8 cellular contexts compared by ENCODE assay signal in genomic region chr9:99221266-99221622, GRCh38. TPM values are rescaled to one million over a fixed set of nuclear protein-coding genes. Genes with fewer than 3 reads are reported as not detected.
DNase-seq lines count a peak whose midpoint lies in the region; ATAC-seq and TF ChIP-seq lines count a peak whose summit lies in the region.

No MANE protein-coding gene starts in this region.

- H3K27ac Mint-ChIP-seq in activated T-cell treated with anti-CD3 and anti-CD28 coated beads, Interleukin-2, amount 50 U/mL, for 72 hours, result peak overlapping the region; percentile 89
- peak overlapping the region; percentile 75 for H3K27ac Mint-ChIP-seq in activated B cell treated with CpG ODN at 0.5 μM for 24 hours

- no peak for DNase-seq in activated T-cell treated with anti-CD3 and anti-CD28 coated beads, Interleukin-2, amount 50 U/mL, for 72 hours
- DNase-seq in activated T-cell treated with anti-CD3 and anti-CD28 coated beads, Interleukin-2, amount 50 U/mL, for 1 hour, result no peak
- DNase-seq in activated B cell treated with CpG ODN at 0.5 μM for 24 hours (no peak), retina (no peak), SHP77 treated with DMSO at 0.1 percent for 48 hours (lab: John Stamatoyannopoulos, UW) (no peak), activated gamma-delta T cell (lab: John Stamatoyannopoulos, UW) (no peak)

- no peaks in the 10 kb centered on the region for H3K9me3 ChIP-seq in subcutaneous abdominal adipose tissue (ENCODE audit: control insufficient read depth in 5 of 5, low read length in 5 of 5)

- H3K9ac ChIP-seq in subcutaneous abdominal adipose tissue (ENCODE audit: low read length in 5 of 5), result peak overlapping the region; percentile 70 to 100 (median 99)

- TF ChIP-seq CTCF in activated B cell treated with CpG ODN at 0.5 μM for 24 hours (IDR thresholded peaks at IDR 0.05), result no peak

- peaks cover 69% of the 10 kb centered on the region for H3K4me1 Mint-ChIP-seq in activated T-cell treated with anti-CD3 and anti-CD28 coated beads, Interleukin-2, amount 50 U/mL, for 72 hours (ENCODE audit: low read depth)
- peaks cover 71% of the 10 kb centered on the region for H3K4me1 Mint-ChIP-seq in activated B cell treated with CpG ODN at 0.5 μM for 24 hours

- intact Hi-C loops in activated B cell treated with CpG ODN at 0.5 μM for 24 hours (cut with micrococcal nuclease), result loop anchor here (1.0 to 5.0 kb wide), 3 partner anchors 8 to 374 kb away; partner anchors contain the start of gene TGFBR1

- H3K9me3 Mint-ChIP-seq in activated T-cell treated with anti-CD3 and anti-CD28 coated beads, Interleukin-2, amount 50 U/mL, for 72 hours, result no peaks in the 10 kb centered on the region
- no peaks in the 10 kb centered on the region for H3K9me3 Mint-ChIP-seq in activated B cell treated with CpG ODN at 0.5 μM for 24 hours

- H3K4me3 ChIP-seq in iPS-11a (ENCODE audit: low read depth, low read length), result peak overlapping the region; percentile 97
- H3K4me3 ChIP-seq in subcutaneous abdominal adipose tissue (ENCODE audit: low read depth in 1 of 5, low read length in 5 of 5), result peak overlapping the region; percentile 83 to 99 (median 95)

- CTCF ChIA-PET in activated B cell treated with CpG ODN at 0.5 μM for 24 hours (lab: Charles Lee), result interaction anchor here (1.3 to 6.0 kb wide), 6 partner anchors 12 to 790 kb away, joined by 3 to 40 read pairs (median 14); no protein-coding TSS in a partner anchor

- H3K4me3 Mint-ChIP-seq in activated T-cell treated with anti-CD3 and anti-CD28 coated beads, Interleukin-2, amount 50 U/mL, for 72 hours, result peak overlapping the region; percentile 86 to 97
- H3K4me3 Mint-ChIP-seq in activated B cell treated with CpG ODN at 0.5 μM for 24 hours, result peak overlapping the region; percentile 97

- ATAC-seq in activated T-cell treated with anti-CD3 and anti-CD28 coated beads, Interleukin-2, amount 50 U/mL, for 72 hours (replicated peaks in 1 of 2), result no peak
- ATAC-seq in activated B cell treated with CpG ODN at 0.5 μM for 24 hours (ENCODE audit: low read depth), result no peak

- H3K36me3 ChIP-seq in subcutaneous abdominal adipose tissue (ENCODE audit: control insufficient read depth in 5 of 5, insufficient read depth in 5 of 5, low read length in 5 of 5), result peaks cover 0 to 22% (median 15%) of the 10 kb centered on the region in 5 donors

- peaks cover 2 to 56% (median 51%) of the 10 kb centered on the region in 5 donors for H3K4me1 ChIP-seq in subcutaneous abdominal adipose tissue (ENCODE audit: control insufficient read depth in 5 of 5, insufficient read depth in 5 of 5, low read length in 5 of 5)

- POLR2A ChIA-PET in activated B cell treated with CpG ODN at 0.5 μM for 24 hours (lab: Charles Lee), result interaction anchor here (0.6 to 7.1 kb wide), 24 partner anchors 8 to 863 kb away, joined by 3 to 191 read pairs (median 9); partner anchors contain the start of gene NR4A3

- no peaks in the 10 kb centered on the region for H3K27me3 ChIP-seq in subcutaneous abdominal adipose tissue (ENCODE audit: control insufficient read depth in 5 of 5, insufficient read depth in 4 of 5, low read length in 5 of 5)

- peaks cover 13 to 30% of the 10 kb centered on the region in 2 donors for H3K36me3 Mint-ChIP-seq in activated T-cell treated with anti-CD3 and anti-CD28 coated beads, Interleukin-2, amount 50 U/mL, for 72 hours (ENCODE audit: insufficient read depth in 2 of 2)
- peaks cover 84% of the 10 kb centered on the region for H3K36me3 Mint-ChIP-seq in activated B cell treated with CpG ODN at 0.5 μM for 24 hours (ENCODE audit: low read depth)

- H3K27me3 Mint-ChIP-seq in activated T-cell treated with anti-CD3 and anti-CD28 coated beads, Interleukin-2, amount 50 U/mL, for 72 hours (ENCODE audit: low read depth), result no peaks in the 10 kb centered on the region
- H3K27me3 Mint-ChIP-seq in activated B cell treated with CpG ODN at 0.5 μM for 24 hours, result no peaks in the 10 kb centered on the region

- H3K27ac ChIP-seq in subcutaneous abdominal adipose tissue (ENCODE audit: low read depth, low read length), result peak overlapping the region; percentile 99

RNA-seq across cellular contexts. Expression of gene ALG2, which starts 0.5 kb away (rescaled TPM):
- total RNA-seq in activated T-cell treated with anti-CD3 and anti-CD28 coated beads, Interleukin-2, amount 50 U/mL, for 72 hours, result 10 to 100 TPM; 28.7 to 35.2 TPM
- 51.9 and 54.4 TPM in 2 replicates for total RNA-seq in activated B cell treated with CpG ODN at 0.5 μM for 24 hours

RNA-seq across cellular contexts. Expression of gene SEC61B, which starts 0.8 kb away (rescaled TPM):
- 100 to 1,000 TPM in 1 of 2 donors, 10 to 100 TPM in 1; 96.2 to 121 TPM for total RNA-seq in activated T-cell treated with anti-CD3 and anti-CD28 coated beads, Interleukin-2, amount 50 U/mL, for 72 hours
- 200 and 243 TPM in 2 replicates for total RNA-seq in activated B cell treated with CpG ODN at 0.5 μM for 24 hours
